In genomic region chr5:119411935-119412623, GRCh38 we compare ENCODE assay signal across 8 cellular contexts. TPM values are rescaled to one million over a fixed set of nuclear protein-coding genes. Genes with fewer than 3 reads are reported as not detected.
DNase-seq lines count a peak whose midpoint lies in the region; ATAC-seq, FAIRE-seq and TF ChIP-seq lines count a peak whose summit lies in the region.

No MANE protein-coding gene starts in this region.

- no peaks in the 10 kb centered on the region for H3K79me2 ChIP-seq in GM12878 (ENCODE audit: control insufficient read depth, insufficient read depth, low read length)

- peak; percentile 62 for FAIRE-seq in GM12878 (lab: Jason Lieb, UNC)

- H3K9me3 ChIP-seq in GM12878 (replicated peaks; ENCODE audit: control insufficient read depth, insufficient read depth, low read length): no peaks in the 10 kb centered on the region; the same call in 1 of the 3 replicates

- H3K9ac ChIP-seq in GM12878 (ENCODE audit: control insufficient read depth, insufficient read depth, low read length): peak overlapping the region; percentile 65

- H2AFZ ChIP-seq in GM12878 (ENCODE audit: control insufficient read depth, low read depth, low read length): peak overlapping the region; percentile 97

- H3K27ac ChIP-seq in GM12878 (ENCODE audit: control insufficient read depth, insufficient read depth): peak overlapping the region; percentile 52

- WGBS in GM12878 (ENCODE audit: insufficient coverage, insufficient replicate concordance, low lambda C conversion rate, missing lambda C conversion rate): 4% methylated on average over 13 of the region's 13 CpGs

- no peaks in the 10 kb centered on the region for H4K20me1 ChIP-seq in GM12878 (ENCODE audit: control insufficient read depth, insufficient read depth)

- peak; percentile 67 for ATAC-seq in HG02678 (IDR thresholded peaks at IDR 0.05; ENCODE audit: unreplicated experiment)
- peak; percentile 78 for ATAC-seq in GM12878

- RAD21 ChIA-PET in GM12878 (lab: Charles Lee; ENCODE audit: unreplicated experiment): interaction anchor here (0.8 to 10.2 kb wide), 47 partner anchors 8 to 456 kb away, joined by 3 to 303 read pairs (median 9); partner anchors contain the start of genes DMXL1, DTWD2 and TNFAIP8

- intact Hi-C loops in GM12878 (cut with micrococcal nuclease; ENCODE audit: unreplicated experiment): loop anchor here (1.0 to 5.0 kb wide), 7 partner anchors 57 to 424 kb away; partner anchors contain the start of genes DMXL1 and DTWD2

- TF ChIP-seq RAD21 in GM12878 (IDR thresholded peaks at IDR 0.05; ENCODE audit: insufficient read depth, low read depth, low read length): peak; percentile 99

- CTCF ChIA-PET in GM12878 (lab: Yijun Ruan, JAX): interaction anchor here (0.6 to 11.3 kb wide), 70 partner anchors 7 to 620 kb away, joined by 3 to 413 read pairs (median 5); partner anchors contain the start of genes DMXL1, DTWD2 and TNFAIP8

- peak overlapping the region; percentile 95 for H3K4me2 ChIP-seq in GM12878 (ENCODE audit: control insufficient read depth, insufficient read depth)

- DNase-seq in activated gamma-delta T cell treated with Interleukin-2 at 50 U/mL for 16 hours: peak; percentile 61
- no peak for DNase-seq in activated gamma-delta T cell (lab: John Stamatoyannopoulos, UW)
- DNase-seq in NCI-H1092 (lab: John Stamatoyannopoulos, UW): peak; percentile 18
- DNase-seq in T follicular helper cell (ENCODE audit: low read depth): peak; percentile 49
- DNase-seq in GM12878 (ENCODE audit: low read depth, low spot score): peak; percentile 65
- peak; percentile 64 to 84 for DNase-seq in hippocampal formation (lab: John Stamatoyannopoulos, UW)
- peak; percentile 41 for DNase-seq in pulmonary artery endothelial cell (ENCODE audit: low read depth, low spot score)

- TF ChIP-seq CTCF in GM12878 (IDR thresholded peaks at IDR 0.05 in 2 of 3, conservative IDR thresholded peaks at IDR 0.05 in 1 of 3; ENCODE audit: control insufficient read depth in 2 of 3, extremely low read depth in 1 of 3, insufficient read depth in 1 of 3, low read depth in 3 of 3, low read length in 3 of 3): peak; percentile 82 to 93 (median 88)

- POLR2A ChIA-PET in GM12878 (lab: Charles Lee): interaction anchor here (0.7 to 4.3 kb wide), 16 partner anchors 9 to 425 kb away, joined by 3 to 20 read pairs (median 3); partner anchors contain the start of gene DTWD2

- in situ Hi-C loops in GM12878 (cut with MboI): loop anchor here (5.0 kb wide), 2 partner anchors 335 to 425 kb away; partner anchors contain the start of gene DTWD2

- no peak for TF ChIP-seq POLR2A in GM12878 (IDR thresholded peaks at IDR 0.05; ENCODE audit: low read depth, low read length)

- SMC1A ChIA-PET in GM12878 (lab: Charles Lee; ENCODE audit: uncharacterized antibody, unreplicated experiment): interaction anchor here (0.7 to 26.7 kb wide), 57 partner anchors 12 to 425 kb away, joined by 3 to 583 read pairs (median 4); partner anchors contain the start of genes DTWD2, HSD17B4 and TNFAIP8

- no peak for TF ChIP-seq EP300 in GM12878 (IDR thresholded peaks at IDR 0.05; ENCODE audit: borderline replicate concordance in 1 of 2, control insufficient read depth in 1 of 2, low read depth in 2 of 2, low read length in 2 of 2)

- H3K36me3 ChIP-seq in GM12878 (ENCODE audit: control insufficient read depth in 2 of 2, insufficient read depth in 2 of 2, low read length in 1 of 2): no peaks in the 10 kb centered on the region

- peaks cover 29% of the 10 kb centered on the region for H3K4me1 ChIP-seq in GM12878 (ENCODE audit: control insufficient read depth, insufficient read depth, low read length)

- no TSS peak for BruUV-seq in GM12878 (replicated peaks; lab: Mats Ljungman, UMichigan)

- peak overlapping the region; percentile 62 for H3K4me3 ChIP-seq in GM12878

- no peaks in the 10 kb centered on the region for H3K27me3 ChIP-seq in GM12878 (replicated peaks in 1 of 2; ENCODE audit: control insufficient read depth in 2 of 2, insufficient read depth in 2 of 2, low read length in 1 of 2)

TF ChIP-seq in GM12878, 131 proteins besides CTCF, POLR2A, EP300 and RAD21 (continues in another document):
- TF ChIP-seq ZNF592 (IDR thresholded peaks at IDR 0.05) (peak; percentile 72; the same call in 1 of the 2 replicates), STAT1 (conservative IDR thresholded peaks at IDR 0.05) (no peak), RELB (IDR thresholded peaks at IDR 0.05; ENCODE audit: low read depth) (peak; percentile 68), IKZF1 (conservative IDR thresholded peaks at IDR 0.05) (peak; percentile 86)

RNA-seq across cellular contexts. Expression of gene HSD17B4, which starts 40.2 kb away (rescaled TPM):
- 115 and 125 TPM in 2 replicates for total RNA-seq in GM12878 (2013; cell fraction: nucleolus; rRNA removed)
- 93.1 and 105 TPM in 2 replicates for total RNA-seq in GM12878 (2014; rRNA removed)
- 92.9 and 93.3 TPM in 2 replicates for total RNA-seq in GM12878 (2014; rRNA removed; fragmentation: Illumina TruSeq; extraction: Trizol)
- 90.0 and 103 TPM in 2 replicates for total RNA-seq in GM12878 (2021)
- polyA plus RNA-seq in GM12878 (2011; ENCODE audit: low read depth): 50.7 TPM
- polyA plus RNA-seq in GM12878 (2011; rRNA removed): 125 and 160 TPM in 2 replicates
- polyA plus RNA-seq in GM12878 (2011; cell fraction: cytosol; rRNA removed): 69.7 and 112 TPM in 2 replicates
- polyA plus RNA-seq in GM12878 (2011; cell fraction: nucleus; rRNA removed): 104 and 115 TPM in 2 replicates
- polyA plus RNA-seq in GM12878 (2012): 62.5 and 78.6 TPM in 2 replicates
- polyA plus RNA-seq in GM12878 (2014; fragmentation: Illumina TruSeq; extraction: Trizol): 97.5 and 128 TPM in 2 replicates
- polyA plus RNA-seq in GM12878 (2014; fragmentation: Nextera tagmentation; extraction: Ambion mirVana): 10 to 100 TPM; 38.6 to 62.4 TPM
- 52.9 and 58.6 TPM in 2 replicates for polyA plus RNA-seq in GM12878 (2014; rRNA removed)
- 10 to 100 TPM; 92.0 to 99.7 TPM for polyA plus RNA-seq in GM12878 (2016; fragmentation: Nextera tagmentation; extraction: Ambion mirVana)
- 171 and 220 TPM in 2 replicates for polyA minus RNA-seq in GM12878 (2011; rRNA and poly(A)+ RNA removed)
- 52.4 and 52.5 TPM in 2 replicates for polyA minus RNA-seq in GM12878 (2011; cell fraction: cytosol; rRNA and poly(A)+ RNA removed)
- polyA minus RNA-seq in GM12878 (2011; cell fraction: nucleus; rRNA and poly(A)+ RNA removed): 61.4 and 80.0 TPM in 2 replicates
- 133 and 151 TPM in 2 replicates for total RNA-seq in pulmonary artery endothelial cell

RNA-seq across cellular contexts. Expression of gene TNFAIP8, which starts 56.3 kb away (rescaled TPM):
- total RNA-seq in GM12878 (2013; cell fraction: nucleolus; rRNA removed): 75.1 and 80.9 TPM in 2 replicates
- total RNA-seq in GM12878 (2014; rRNA removed) (140 and 157 TPM in 2 replicates), GM12878 (2014; rRNA removed; fragmentation: Illumina TruSeq; extraction: Trizol) (178 and 183 TPM in 2 replicates), GM12878 (2021) (116 and 124 TPM in 2 replicates), pulmonary artery endothelial cell (18.4 and 22.3 TPM in 2 replicates)
- 51.5 TPM for polyA plus RNA-seq in GM12878 (2011; ENCODE audit: low read depth)
- polyA plus RNA-seq in GM12878 (2011; rRNA removed) (169 and 264 TPM in 2 replicates), GM12878 (2014; fragmentation: Illumina TruSeq; extraction: Trizol) (180 and 219 TPM in 2 replicates), GM12878 (2014; fragmentation: Nextera tagmentation; extraction: Ambion mirVana) (100 to 1,000 TPM; 217 to 324 TPM), GM12878 (2014; rRNA removed) (108 and 144 TPM in 2 replicates), GM12878 (2016; fragmentation: Nextera tagmentation; extraction: Ambion mirVana) (100 to 1,000 TPM; 177 to 181 TPM)
- polyA plus RNA-seq in GM12878 (2011; cell fraction: cytosol; rRNA removed): 66.2 and 70.2 TPM in 2 replicates
- polyA plus RNA-seq in GM12878 (2011; cell fraction: nucleus; rRNA removed): 51.6 and 57.2 TPM in 2 replicates
- polyA plus RNA-seq in GM12878 (2012): 82.6 and 119 TPM in 2 replicates
- polyA minus RNA-seq in GM12878 (2011; rRNA and poly(A)+ RNA removed): 69.6 and 132 TPM in 2 replicates
- 56.4 and 60.0 TPM in 2 replicates for polyA minus RNA-seq in GM12878 (2011; cell fraction: cytosol; rRNA and poly(A)+ RNA removed)
- polyA minus RNA-seq in GM12878 (2011; cell fraction: nucleus; rRNA and poly(A)+ RNA removed): 30.6 and 45.0 TPM in 2 replicates
